ENCODE assay signal across 13 cellular contexts in the genomic region with DNA sequence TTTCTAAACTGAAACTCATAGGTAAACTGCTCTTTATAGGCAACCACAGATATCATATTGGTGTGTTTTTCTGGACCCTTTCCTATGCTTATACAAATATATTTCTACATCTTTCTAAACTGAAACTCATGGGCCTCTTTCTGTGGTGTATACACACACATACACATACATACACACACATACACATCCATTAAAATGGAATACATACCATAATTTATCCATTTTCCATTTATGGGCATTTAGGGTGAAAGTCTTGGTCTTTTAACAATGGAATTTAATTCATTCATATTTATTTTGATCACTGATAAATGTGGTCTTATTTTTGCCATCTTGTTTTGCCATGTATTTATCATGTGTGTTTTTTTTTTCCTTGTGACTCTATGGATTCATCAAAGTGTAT. TPM values are rescaled to one million over a fixed set of nuclear protein-coding genes. Genes with fewer than 3 reads are reported as not detected.
DNase-seq lines count a peak whose midpoint lies in the region; ATAC-seq and TF ChIP-seq lines count a peak whose summit lies in the region.
"Had no signal": no experiment of that assay in that cellular context is flagged by ENCODE, and none has a peak within 500 bp of the region (broad histone marks: within the 10 kb centered on the region; RNA-seq: fewer than 3 reads in every experiment).

No MANE protein-coding gene starts in this region.

- CTCF ChIA-PET in activated B cell treated with CpG ODN at 0.5 μM for 24 hours (lab: Charles Lee), result interaction anchor here (2.7 kb wide), 1 partner anchor 76 kb away, joined by 12 read pairs; the partner anchor contains the start of gene IRF1

- ATAC-seq in activated T-cell treated with anti-CD3 and anti-CD28 coated beads, Interleukin-2, amount 50 U/mL, for 4 hours, result no peak
- no peak for ATAC-seq in activated B cell treated with CpG ODN at 0.5 μM for 24 hours (ENCODE audit: low read depth)
- ATAC-seq in thoracic aorta (ENCODE audit: insufficient number of reproducible peaks, low FRiP score, low read depth), result no peak
- no peak for ATAC-seq in GM19463 (IDR thresholded peaks at IDR 0.05; ENCODE audit: unreplicated experiment)

- H3K4me3 ChIP-seq in liver (ENCODE audit: low read depth in 1 of 3, low read length in 3 of 3), result no peak overlapping the region
- no peak overlapping the region for H3K4me3 ChIP-seq in thoracic aorta

- POLR2A ChIA-PET in activated B cell treated with CpG ODN at 0.5 μM for 24 hours (lab: Charles Lee), result interaction anchor here (0.6 to 7.9 kb wide), 7 partner anchors 9 to 82 kb away, joined by 3 to 246 read pairs (median 14); partner anchors contain the start of gene IRF1

- no peaks in the 10 kb centered on the region for H3K9me3 ChIP-seq in liver (ENCODE audit: control insufficient read depth in 4 of 4, low read length in 3 of 4)
- no peaks in the 10 kb centered on the region for H3K9me3 ChIP-seq in thoracic aorta

- peaks cover 18 to 81% (median 63%) of the 10 kb centered on the region in 4 donors for H3K4me1 ChIP-seq in liver (ENCODE audit: control insufficient read depth in 4 of 4, insufficient read depth in 4 of 4, low read length in 3 of 4)
- H3K4me1 ChIP-seq in thoracic aorta (ENCODE audit: control insufficient read depth in 1 of 2, low read depth in 2 of 2), result peaks cover 63 to 91% of the 10 kb centered on the region in 2 donors

- H3K4me3 Mint-ChIP-seq in activated T-cell treated with anti-CD3 and anti-CD28 coated beads, Interleukin-2, amount 50 U/mL, for 4 hours, result peak overlapping the region; percentile 96
- H3K4me3 Mint-ChIP-seq in activated B cell treated with CpG ODN at 0.5 μM for 24 hours, result peak overlapping the region; percentile 38

- H3K36me3 ChIP-seq in liver (ENCODE audit: control insufficient read depth in 4 of 4, insufficient read depth in 3 of 4, low read depth in 1 of 4, low read length in 3 of 4) (no peaks in the 10 kb centered on the region), thoracic aorta (no peaks in the 10 kb centered on the region)
- H3K36me3 ChIP-seq: brain microvascular endothelial cell had no signal

- H3K27ac ChIP-seq in liver (ENCODE audit: low read depth in 1 of 2, low read length in 2 of 2) (peak overlapping the region; percentile 98 to 99), thoracic aorta (peak overlapping the region; percentile 91 to 97)

- peaks cover 17% of the 10 kb centered on the region for H3K36me3 Mint-ChIP-seq in activated T-cell treated with anti-CD3 and anti-CD28 coated beads, Interleukin-2, amount 50 U/mL, for 4 hours (ENCODE audit: insufficient read depth)
- H3K36me3 Mint-ChIP-seq in activated B cell treated with CpG ODN at 0.5 μM for 24 hours (ENCODE audit: low read depth), result peaks cover 12% of the 10 kb centered on the region

- DNase-seq in activated T-cell treated with anti-CD3 and anti-CD28 coated beads, Interleukin-2, amount 50 U/mL, for 4 hours, result no peak
- no peak for DNase-seq in activated T-cell treated with anti-CD3 and anti-CD28 coated beads, Interleukin-2, amount 50 U/mL, for 1 hour
- DNase-seq in activated B cell treated with CpG ODN at 0.5 μM for 24 hours, result no peak
- no peak for DNase-seq in thoracic aorta (ENCODE audit: low spot score)
- no peak for DNase-seq in NCI-H2081 (lab: John Stamatoyannopoulos, UW)
- no peak for DNase-seq in activated CD4-positive, CD25-positive, alpha-beta regulatory T cell treated with anti-CD3 and anti-CD28 coated beads, Interleukin-2, amount 50 U/mL, for 72 hours
- DNase-seq: activated CD4-positive, alpha-beta T cell treated with anti-CD3 and anti-CD28 coated beads for 4 hours; brain microvascular endothelial cell; GDM1; SHP77 had no signal

- no peak for TF ChIP-seq RAD21 in liver (IDR thresholded peaks at IDR 0.05)

- no peaks in the 10 kb centered on the region for H3K27me3 Mint-ChIP-seq in activated T-cell treated with anti-CD3 and anti-CD28 coated beads, Interleukin-2, amount 50 U/mL, for 4 hours (ENCODE audit: low read depth)
- no peaks in the 10 kb centered on the region for H3K27me3 Mint-ChIP-seq in activated B cell treated with CpG ODN at 0.5 μM for 24 hours
- H3K27me3 Mint-ChIP-seq: progenitor cell of endocrine pancreas had no signal

- intact Hi-C loops in activated B cell treated with CpG ODN at 0.5 μM for 24 hours (cut with micrococcal nuclease), result loop anchor here (5.0 kb wide), 1 partner anchor 144 kb away; the partner anchor contains the start of gene RAD50

- peak overlapping the region; percentile 99 for H3K27ac Mint-ChIP-seq in activated B cell treated with CpG ODN at 0.5 μM for 24 hours
- H3K27ac Mint-ChIP-seq: progenitor cell of endocrine pancreas had no signal

- no peak for TF ChIP-seq CTCF in activated B cell treated with CpG ODN at 0.5 μM for 24 hours (IDR thresholded peaks at IDR 0.05)
- TF ChIP-seq CTCF in liver (IDR thresholded peaks at IDR 0.05; ENCODE audit: low read depth, low read length, missing input control), result no peak
- TF ChIP-seq CTCF in thoracic aorta (IDR thresholded peaks at IDR 0.05), result no peak

- H3K9ac ChIP-seq in liver (ENCODE audit: low read depth in 1 of 2, low read length in 2 of 2), result peak overlapping the region in 1 of 2 donors; percentile 2

- no peaks in the 10 kb centered on the region for H3K9me3 Mint-ChIP-seq in activated T-cell treated with anti-CD3 and anti-CD28 coated beads, Interleukin-2, amount 50 U/mL, for 4 hours
- no peaks in the 10 kb centered on the region for H3K9me3 Mint-ChIP-seq in activated B cell treated with CpG ODN at 0.5 μM for 24 hours

- H3K27me3 ChIP-seq in liver (ENCODE audit: control insufficient read depth in 4 of 4, insufficient read depth in 4 of 4, low read length in 3 of 4), result no peaks in the 10 kb centered on the region
- no peaks in the 10 kb centered on the region for H3K27me3 ChIP-seq in thoracic aorta (replicated peaks; ENCODE audit: insufficient read depth)
- H3K27me3 ChIP-seq: brain microvascular endothelial cell had no signal

- H3K4me1 Mint-ChIP-seq in activated T-cell treated with anti-CD3 and anti-CD28 coated beads, Interleukin-2, amount 50 U/mL, for 4 hours (ENCODE audit: low read depth), result peaks cover 75% of the 10 kb centered on the region
- peaks cover 86% of the 10 kb centered on the region for H3K4me1 Mint-ChIP-seq in activated B cell treated with CpG ODN at 0.5 μM for 24 hours

TF ChIP-seq in liver, 16 proteins besides CTCF, POLR2A, EP300 and RAD21 (continues in another document):
- TF ChIP-seq RXRA (IDR thresholded peaks at IDR 0.05) (no peak), FOXA2 (IDR thresholded peaks at IDR 0.05) (no peak), FOXA1 (IDR thresholded peaks at IDR 0.05) (no peak), YY1 (IDR thresholded peaks at IDR 0.05) (no peak), JUND (IDR thresholded peaks at IDR 0.05) (no peak), MAX (IDR thresholded peaks at IDR 0.05) (no peak), ZBTB33 (IDR thresholded peaks at IDR 0.05) (no peak), EGR1 (IDR thresholded peaks at IDR 0.05; ENCODE audit: low read depth in 2 of 2) (no peak), REST (IDR thresholded peaks at IDR 0.05) (no peak)
- TF ChIP-seq, protein P1, sequence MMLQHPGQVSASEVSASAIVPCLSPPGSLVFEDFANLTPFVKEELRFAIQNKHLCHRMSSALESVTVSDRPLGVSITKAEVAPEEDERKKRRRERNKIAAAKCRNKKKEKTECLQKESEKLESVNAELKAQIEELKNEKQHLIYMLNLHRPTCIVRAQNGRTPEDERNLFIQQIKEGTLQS (IDR thresholded peaks at IDR 0.05), result no peak

RNA-seq across cellular contexts. Expression of gene SLC22A5, which starts 44.1 kb away (rescaled TPM):
- 1 to 10 TPM; 4.4 to 6.3 (median 5.7) TPM for total RNA-seq in activated T-cell treated with anti-CD3 and anti-CD28 coated beads, Interleukin-2, amount 50 U/mL, for 4 hours
- total RNA-seq in activated B cell treated with CpG ODN at 0.5 μM for 24 hours (5.4 and 6.6 TPM in 2 replicates), liver (10 to 100 TPM; 12.4 to 12.7 TPM), thoracic aorta (10 to 100 TPM; 24.9 to 30.8 TPM)
- 1 to 10 TPM; 3.4 to 4.5 TPM for polyA plus RNA-seq in liver
